Comparison of ENCODE assay signal across 25 cellular contexts in the genomic region with DNA sequence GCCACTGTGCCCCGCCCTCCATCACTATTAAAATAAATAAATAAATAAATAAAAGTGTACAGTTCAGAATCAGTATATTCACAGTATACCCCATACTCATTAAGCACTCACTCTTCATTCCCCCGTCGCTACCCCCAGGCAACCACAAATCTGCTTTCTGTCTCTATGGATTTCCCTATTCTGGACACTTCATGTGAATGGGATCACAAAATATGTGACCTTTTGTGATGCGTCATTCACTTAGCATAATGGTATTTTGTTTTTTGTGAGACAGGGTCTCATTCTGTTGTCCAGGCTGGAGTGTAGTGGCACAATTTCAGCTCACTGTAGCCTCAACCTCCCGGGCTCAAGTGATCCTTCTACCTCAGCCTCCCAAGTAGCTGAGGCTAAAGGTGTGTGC.
"Had no signal": no experiment of that assay in that cellular context is flagged by ENCODE, and none has a peak within 500 bp of the region (broad histone marks: within the 10 kb centered on the region; RNA-seq: fewer than 3 reads in every experiment).

No MANE protein-coding gene starts in this region.

- ATAC-seq: mucosa of descending colon; naive thymus-derived CD4-positive, alpha-beta T cell; natural killer cell treated with Interleukin-12 subunit alpha and Interleukin-12 subunit beta and Interleukin-15 and Interleukin-18, amount 100 ng/mL, for 72 hours; psoas muscle; right lobe of liver; stimulated activated naive B cell treated with anti-CD40 and anti-IgM and Interleukin-4, amounts not matched to agents 10 μg/mL and 1 μg/mL and 100 μg/mL, for 72 hours had no signal

- H3K9me3 Mint-ChIP-seq: natural killer cell treated with Interleukin-12 subunit alpha and Interleukin-12 subunit beta and Interleukin-15 and Interleukin-18, amount 100 ng/mL, for 72 hours; stimulated activated naive CD8-positive, alpha-beta T cell treated with anti-CD3 and anti-CD28 coated beads, Interleukin-15, Interleukin-2, amounts not matched to agents 100 ng/mL and 50 ng/mL, for 24 hours had no signal

- H3K4me3 Mint-ChIP-seq: naive thymus-derived CD4-positive, alpha-beta T cell; natural killer cell treated with Interleukin-12 subunit alpha and Interleukin-12 subunit beta and Interleukin-15 and Interleukin-18, amount 100 ng/mL, for 72 hours; stimulated activated naive B cell treated with anti-CD40 and anti-IgM and Interleukin-4, amounts not matched to agents 10 μg/mL and 1 μg/mL and 100 μg/mL, for 72 hours; stimulated activated naive CD8-positive, alpha-beta T cell treated with anti-CD3 and anti-CD28 coated beads, Interleukin-15, Interleukin-2, amounts not matched to agents 100 ng/mL and 50 ng/mL, for 24 hours had no signal

- H3K27me3 ChIP-seq: hepatocyte, pancreas, right atrium auricular region, right lobe of liver, suprapubic skin, upper lobe of left lung, vagina had no signal

- H3K27ac ChIP-seq: left ventricle myocardium inferior, psoas muscle, right atrium auricular region, right lobe of liver, skin epidermis, suprapubic skin, thoracic aorta, tibial artery, upper lobe of left lung, vagina had no signal

- H3K9me3 ChIP-seq: left ventricle myocardium inferior, mucosa of descending colon, pancreas, psoas muscle, right atrium auricular region, right lobe of liver, suprapubic skin, thoracic aorta, tibial artery, upper lobe of left lung, vagina had no signal

- H3K27me3 Mint-ChIP-seq: stimulated activated naive B cell treated with anti-CD40 and anti-IgM and Interleukin-4, amounts not matched to agents 10 μg/mL and 1 μg/mL and 100 μg/mL, for 72 hours; stimulated activated naive CD8-positive, alpha-beta T cell treated with anti-CD3 and anti-CD28 coated beads, Interleukin-15, Interleukin-2, amounts not matched to agents 100 ng/mL and 50 ng/mL, for 24 hours had no signal

- H3K27ac Mint-ChIP-seq: naive thymus-derived CD4-positive, alpha-beta T cell; natural killer cell treated with Interleukin-12 subunit alpha and Interleukin-12 subunit beta and Interleukin-15 and Interleukin-18, amount 100 ng/mL, for 72 hours; stimulated activated naive B cell treated with anti-CD40 and anti-IgM and Interleukin-4, amounts not matched to agents 10 μg/mL and 1 μg/mL and 100 μg/mL, for 72 hours; stimulated activated naive CD8-positive, alpha-beta T cell treated with anti-CD3 and anti-CD28 coated beads, Interleukin-15, Interleukin-2, amounts not matched to agents 100 ng/mL and 50 ng/mL, for 24 hours had no signal

- H3K4me1 ChIP-seq: left ventricle myocardium inferior, pancreas, psoas muscle, right atrium auricular region, right lobe of liver, suprapubic skin, tibial artery, upper lobe of left lung, vagina had no signal

- H3K4me3 ChIP-seq: hepatocyte, left ventricle myocardium inferior, lung, mucosa of descending colon, pancreas, psoas muscle, right atrium auricular region, right lobe of liver, skin epidermis, suprapubic skin, thoracic aorta, tibial artery, upper lobe of left lung, vagina had no signal

- H3K36me3 Mint-ChIP-seq: naive thymus-derived CD4-positive, alpha-beta T cell; natural killer cell treated with Interleukin-12 subunit alpha and Interleukin-12 subunit beta and Interleukin-15 and Interleukin-18, amount 100 ng/mL, for 72 hours; stimulated activated naive B cell treated with anti-CD40 and anti-IgM and Interleukin-4, amounts not matched to agents 10 μg/mL and 1 μg/mL and 100 μg/mL, for 72 hours had no signal

- H3K36me3 ChIP-seq: left ventricle myocardium inferior, pancreas, right atrium auricular region, right lobe of liver, suprapubic skin, thoracic aorta, tibial artery, upper lobe of left lung, vagina had no signal

- FAIRE-seq: pancreas had no signal

- H3K4me1 Mint-ChIP-seq: stimulated activated naive B cell treated with anti-CD40 and anti-IgM and Interleukin-4, amounts not matched to agents 10 μg/mL and 1 μg/mL and 100 μg/mL, for 72 hours had no signal

- DNase-seq: islet precursor cell; left ventricle myocardium inferior; mesendoderm; midbrain; mucosa of descending colon; naive thymus-derived CD4-positive, alpha-beta T cell; pancreas; psoas muscle; right lobe of liver; stimulated activated CD4-positive, alpha-beta T cell treated with anti-CD3 and anti-CD28 coated beads, Interleukin-12 subunit alpha, Interleukin-12 subunit beta, amount 100 ng/mL, for 4 hours; stimulated activated CD4-positive, alpha-beta T cell treated with anti-CD3 and anti-CD28 coated beads, Interleukin-15, amount 100 ng/mL, for 24 hours; stimulated activated CD4-positive, alpha-beta T cell treated with anti-CD3 and anti-CD28 coated beads, Interleukin-2, amount 100 ng/mL, for 24 hours; stimulated activated CD4-positive, alpha-beta T cell treated with anti-CD3 and anti-CD28 coated beads, Interleukin-4, amount 100 ng/mL, for 1 hour; stimulated activated naive B cell treated with anti-CD40 and anti-IgM and Interleukin-4, amounts not matched to agents 10 μg/mL and 1 μg/mL and 100 μg/mL, for 72 hours; tibial artery; upper lobe of left lung had no signal
